Comparison of ENCODE assay signal across 8 cellular contexts in the genomic region with DNA sequence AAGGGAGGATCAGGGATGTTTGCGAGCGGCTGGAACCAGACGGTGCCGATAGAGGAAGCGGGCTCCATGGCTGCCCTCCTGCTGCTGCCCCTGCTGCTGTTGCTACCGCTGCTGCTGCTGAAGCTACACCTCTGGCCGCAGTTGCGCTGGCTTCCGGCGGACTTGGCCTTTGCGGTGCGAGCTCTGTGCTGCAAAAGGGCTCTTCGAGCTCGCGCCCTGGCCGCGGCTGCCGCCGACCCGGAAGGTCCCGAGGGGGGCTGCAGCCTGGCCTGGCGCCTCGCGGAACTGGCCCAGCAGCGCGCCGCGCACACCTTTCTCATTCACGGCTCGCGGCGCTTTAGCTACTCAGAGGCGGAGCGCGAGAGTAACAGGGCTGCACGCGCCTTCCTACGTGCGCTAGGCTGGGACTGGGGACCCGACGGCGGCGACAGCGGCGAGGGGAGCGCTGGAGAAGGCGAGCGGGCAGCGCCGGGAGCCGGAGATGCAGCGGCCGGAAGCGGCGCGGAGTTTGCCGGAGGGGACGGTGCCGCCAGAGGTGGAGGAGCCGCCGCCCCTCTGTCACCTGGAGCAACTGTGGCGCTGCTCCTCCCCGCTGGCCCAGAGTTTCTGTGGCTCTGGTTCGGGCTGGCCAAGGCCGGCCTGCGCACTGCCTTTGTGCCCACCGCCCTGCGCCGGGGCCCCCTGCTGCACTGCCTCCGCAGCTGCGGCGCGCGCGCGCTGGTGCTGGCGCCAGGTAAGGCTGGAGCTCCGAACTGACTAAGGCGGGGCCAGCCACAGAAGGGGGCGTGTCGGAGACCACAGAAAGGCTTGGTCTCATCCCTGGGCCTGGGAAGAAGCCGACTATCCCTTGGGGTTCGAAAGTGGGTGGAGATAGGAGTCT. TPM values are rescaled to one million over a fixed set of nuclear protein-coding genes. Genes with fewer than 3 reads are reported as not detected.
DNase-seq lines count a peak whose midpoint lies in the region; ATAC-seq and TF ChIP-seq lines count a peak whose summit lies in the region.

No MANE protein-coding gene starts in this region.

- no peak overlapping the region for H3K27ac ChIP-seq in AG04450 (ENCODE audit: low read depth, low read length)
- peak overlapping the region; percentile 80 for H3K27ac ChIP-seq in trophoblast cell (ENCODE audit: low read depth, low read length)
- H3K27ac ChIP-seq in urinary bladder (ENCODE audit: low read depth): peak overlapping the region; percentile 68

- ATAC-seq in GM19043 (IDR thresholded peaks at IDR 0.05; ENCODE audit: low read depth, unreplicated experiment) (peak; percentile 48), Right ventricle myocardium inferior (peak; percentile 41)

- H3K9ac ChIP-seq in trophoblast cell (ENCODE audit: low read length): peak overlapping the region; percentile 79

- CTCF ChIA-PET in AG04450 (lab: Charles Lee): interaction anchor here (1.0 to 4.2 kb wide), 2 partner anchors 211 to 265 kb away, joined by 3 to 16 read pairs; partner anchors contain the start of gene RAB13

- H3K4ac ChIP-seq in trophoblast cell (ENCODE audit: low read depth, low read length): peak overlapping the region; percentile 31

- no peaks in the 10 kb centered on the region; the same call in 1 of the 2 replicates for H3K9me3 ChIP-seq in AG04450 (ENCODE audit: control insufficient read depth, insufficient read depth, low read length)
- H3K9me3 ChIP-seq in trophoblast cell (ENCODE audit: insufficient read depth, low read depth, low read length): no peaks in the 10 kb centered on the region

- peak overlapping the region; percentile 94 for H3K14ac ChIP-seq in trophoblast cell (ENCODE audit: low read length)

- POLR2A ChIA-PET in AG04450 (lab: Yijun Ruan, JAX): interaction anchor here (1.0 to 1.4 kb wide), 4 partner anchors 8 to 364 kb away, joined by 3 to 7 read pairs (median 6); partner anchors contain the start of gene RPS27

- DNase-seq in AG04450 (ENCODE audit: low read depth, low spot score) (no peak), RPMI7951 (ENCODE audit: low read depth) (peak; percentile 54), Right ventricle myocardium inferior (ENCODE audit: missing footprints) (peak; percentile 88), trophoblast cell (peak; percentile 69 to 78)
- peak; percentile 21 to 56 (median 32) for DNase-seq in activated naive CD4-positive, alpha-beta T cell (lab: John Stamatoyannopoulos, UW)

- H3K36me3 ChIP-seq in trophoblast cell (ENCODE audit: control insufficient read depth in 1 of 2, insufficient read depth in 2 of 2, low read length in 2 of 2): peaks cover 34 to 36% of the 10 kb centered on the region in 2 experiments
- H3K36me3 ChIP-seq in urinary bladder (ENCODE audit: insufficient read depth): no peaks in the 10 kb centered on the region

- intact Hi-C loops in Right ventricle myocardium inferior (cut with DNase I): loop anchor here (2.0 to 10.0 kb wide), 2 partner anchors 49 to 421 kb away; partner anchors contain the start of gene S100A9

- no peak for TF ChIP-seq EP300 in Ishikawa (IDR thresholded peaks at IDR 0.05; ENCODE audit: borderline replicate concordance)

- H4K8ac ChIP-seq in trophoblast cell (ENCODE audit: low read depth, low read length): peak overlapping the region; percentile 63

- no peak overlapping the region for H3K23ac ChIP-seq in trophoblast cell (ENCODE audit: low read length)

- H2AK5ac ChIP-seq in trophoblast cell (ENCODE audit: low read length): peak overlapping the region; percentile 25

- no peaks in the 10 kb centered on the region for H3K27me3 ChIP-seq in AG04450 (ENCODE audit: control insufficient read depth, insufficient read depth, low read length)
- H3K27me3 ChIP-seq in trophoblast cell (ENCODE audit: insufficient read depth, low read length): no peaks in the 10 kb centered on the region

- H3K4me2 ChIP-seq in trophoblast cell (ENCODE audit: low read length): peak overlapping the region; percentile 96

- TF ChIP-seq RAD21 in Ishikawa (IDR thresholded peaks at IDR 0.05; ENCODE audit: low read depth): no peak

- no peak overlapping the region for H2BK12ac ChIP-seq in trophoblast cell (ENCODE audit: low read length)

- H3K79me1 ChIP-seq in trophoblast cell (ENCODE audit: low read length): peaks cover 9% of the 10 kb centered on the region

- TF ChIP-seq CTCF in AG04450 (IDR thresholded peaks at IDR 0.05; ENCODE audit: low read depth, low read length): no peak

- no CpG with 5 or more reads among the region's 83 CpGs for WGBS in trophoblast cell (ENCODE audit: extremely low coverage, insufficient coverage, insufficient read length)
- under 1% methylated on average over 83 of the region's 83 CpGs for WGBS in urinary bladder

- H4K91ac ChIP-seq in trophoblast cell (ENCODE audit: low read depth, low read length): peak overlapping the region; percentile 74

- H3K4me1 ChIP-seq in trophoblast cell (ENCODE audit: control insufficient read depth in 1 of 2, insufficient read depth in 2 of 2, low read length in 2 of 2) (peaks cover 5 to 8% of the 10 kb centered on the region in 2 experiments), urinary bladder (ENCODE audit: insufficient read depth) (no peaks in the 10 kb centered on the region)

- peak overlapping the region; percentile 65 for H4K12ac ChIP-seq in trophoblast cell (ENCODE audit: low read depth, low read length)

- H3K79me2 ChIP-seq in trophoblast cell (ENCODE audit: control insufficient read depth, insufficient read depth, low read length, poor library complexity): peaks cover 8% of the 10 kb centered on the region

- H2AFZ ChIP-seq in trophoblast cell (ENCODE audit: insufficient read depth, low read length, poor library complexity): peak overlapping the region; percentile 77

- peak overlapping the region; percentile 73 for H3K4me3 ChIP-seq in AG04450 (ENCODE audit: low read depth, low read length)
- H3K4me3 ChIP-seq in trophoblast cell (ENCODE audit: low read depth, low read length): peak overlapping the region; percentile 82
- peak overlapping the region; percentile 70 for H3K4me3 ChIP-seq in urinary bladder (ENCODE audit: low read depth, low read length)

- H2BK5ac ChIP-seq in trophoblast cell (ENCODE audit: low read depth, low read length, poor library complexity): peak overlapping the region; percentile 48

- peak overlapping the region; percentile 84 for H3K18ac ChIP-seq in trophoblast cell (ENCODE audit: low read length)

- H2BK120ac ChIP-seq in trophoblast cell (ENCODE audit: insufficient read depth, low read length, poor library complexity): peak overlapping the region; percentile 34

TF ChIP-seq in Ishikawa, 13 proteins besides CTCF, POLR2A, EP300 and RAD21:
- TF ChIP-seq TAF1 (IDR thresholded peaks at IDR 0.05; ENCODE audit: low read depth) (peak; percentile 54), FOXM1 (IDR thresholded peaks at IDR 0.05; ENCODE audit: borderline replicate concordance, low read depth) (no peak), NFIC (IDR thresholded peaks at IDR 0.05) (peak; percentile 30; the same call in 1 of the 2 replicates), MAX (IDR thresholded peaks at IDR 0.05) (no peak; the same call in 1 of the 2 replicates), ZBTB7A (IDR thresholded peaks at IDR 0.05; ENCODE audit: low read depth) (peak; percentile 50; the same call in 1 of the 2 replicates)
TF ChIP-seq in Ishikawa: peak in this region for 3.

RNA-seq across cellular contexts. Expression of gene SLC27A3, which starts 0.5 kb away (rescaled TPM):
- 9.9 and 14.3 TPM in 2 replicates for polyA plus RNA-seq in AG04450 (2011; rRNA removed)
- polyA minus RNA-seq in AG04450 (2011; rRNA and poly(A)+ RNA removed): 12.6 and 12.9 TPM in 2 replicates
- total RNA-seq in RPMI7951 (2014; rRNA removed; shearing (Covaris generic)): 7.4 and 7.5 TPM in 2 replicates
- 13.5 TPM for total RNA-seq in Right ventricle myocardium inferior
- polyA plus RNA-seq in trophoblast cell (2013): 16.4 and 16.5 TPM in 2 replicates
- total RNA-seq in urinary bladder: 20.7 TPM
- 41.0 TPM for polyA plus RNA-seq in urinary bladder

RNA-seq across cellular contexts. Expression of gene INTS3, which starts 47.8 kb away (rescaled TPM):
- polyA plus RNA-seq in AG04450 (2011; rRNA removed) (44.5 and 45.1 TPM in 2 replicates), urinary bladder (35.9 TPM)
- polyA minus RNA-seq in AG04450 (2011; rRNA and poly(A)+ RNA removed): 42.7 and 45.2 TPM in 2 replicates
- 18.4 and 20.4 TPM in 2 replicates for total RNA-seq in RPMI7951 (2014; rRNA removed; shearing (Covaris generic))
- total RNA-seq in Right ventricle myocardium inferior (33.0 TPM), urinary bladder (44.0 TPM)
- polyA plus RNA-seq in trophoblast cell (2013): 24.2 and 25.1 TPM in 2 replicates
